ENCODE assay signal across 8 cellular contexts in the genomic region with DNA sequence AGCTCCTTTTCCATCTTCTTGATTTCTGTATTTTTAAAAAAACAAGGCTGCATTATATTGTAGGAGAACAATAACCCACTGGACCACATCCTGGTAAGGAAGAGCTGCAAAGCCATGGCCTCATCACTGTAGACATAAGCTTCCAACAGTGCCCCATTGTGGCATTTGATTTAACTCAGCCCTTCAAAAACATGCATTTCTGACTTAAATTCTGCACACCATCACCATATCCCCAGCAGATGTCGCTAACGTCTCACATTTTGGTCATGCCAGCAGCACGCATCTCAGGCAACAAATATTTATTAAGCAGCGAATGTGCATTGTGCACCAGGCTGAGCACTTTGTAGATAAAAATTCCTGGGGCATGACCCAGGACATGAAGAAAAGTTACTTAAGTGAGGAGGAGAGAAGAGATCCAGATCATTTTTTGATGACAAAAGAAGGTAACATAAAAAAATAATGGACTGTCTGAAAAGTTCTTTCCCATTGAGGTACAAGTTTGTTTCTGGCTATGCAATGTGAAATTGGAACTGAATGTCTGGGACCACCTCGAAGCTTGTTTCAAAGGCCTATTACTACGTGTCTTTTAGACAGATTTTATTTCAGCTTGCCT.
DNase-seq lines count a peak whose midpoint lies in the region; ATAC-seq and TF ChIP-seq lines count a peak whose summit lies in the region.

No MANE protein-coding gene starts in this region.

- H3K4me3 ChIP-seq in AG09309 (ENCODE audit: control insufficient read depth, low read depth, low read length) (no peak overlapping the region), lower lobe of right lung (no peak overlapping the region)

- DNase-seq in AG09309 (ENCODE audit: low read depth) (peak; percentile 76), NCI-H748 treated with DMSO at 0.1 percent for 48 hours (lab: John Stamatoyannopoulos, UW) (peak; percentile 85), dermis microvascular lymphatic vessel endothelial cell (ENCODE audit: low read depth in 2 of 2) (peak; percentile 82 to 86), lower lobe of right lung (no peak)
- DNase-seq in activated CD4-positive, alpha-beta T cell treated with anti-CD3 and anti-CD28 coated beads, Interleukin-2, amount 50 U/mL, for 24 hours (ENCODE audit: low read depth in 1 of 2, low spot score in 1 of 2) = peak; percentile 20 to 48
- DNase-seq in stimulated activated CD8-positive, alpha-beta memory T cell treated with anti-CD3 and anti-CD28 coated beads, Interleukin-15, amount 100 ng/mL, for 24 hours (ENCODE audit: low read depth) = peak; percentile 7

- H3K4me1 ChIP-seq in lower lobe of right lung = peaks cover 10% of the 10 kb centered on the region

- no peaks in the 10 kb centered on the region for H3K36me3 ChIP-seq in lower lobe of right lung

- TF ChIP-seq CTCF in AG09309 (IDR thresholded peaks at IDR 0.05; ENCODE audit: control insufficient read depth, insufficient read depth, low read depth, low read length, missing control alignments) = peak; percentile 79
- TF ChIP-seq CTCF in lower lobe of right lung (IDR thresholded peaks at IDR 0.05) = peak; percentile 69

- no peak overlapping the region for H3K27ac ChIP-seq in lower lobe of right lung

- no peaks in the 10 kb centered on the region for H3K9me3 ChIP-seq in lower lobe of right lung

- intact Hi-C loops in lower lobe of right lung (cut with DNase I) = loop anchor here (5.0 kb wide), 2 partner anchors 182 to 377 kb away; no protein-coding TSS in a partner anchor

- peak; percentile 49 for ATAC-seq in GM18873 (IDR thresholded peaks at IDR 0.05; ENCODE audit: low FRiP score, unreplicated experiment)
- peak; percentile 75 for ATAC-seq in HG03565 (IDR thresholded peaks at IDR 0.05; ENCODE audit: unreplicated experiment)
- ATAC-seq in lower lobe of right lung = peak; percentile 78 to 84

- H3K27me3 ChIP-seq in lower lobe of right lung (ENCODE audit: low read depth) = no peaks in the 10 kb centered on the region
